In genomic region chr10:127216284-127216683, GRCh38 we compare ENCODE assay signal across 1 cellular context.
TF ChIP-seq lines count a peak whose summit lies in the region.

No MANE protein-coding gene starts in this region.

TF ChIP-seq in SK-N-SH treated with all-trans-retinoic acid at 6 μM for 48 hours, 23 proteins besides CTCF, POLR2A, EP300 and RAD21 (continued from another document):
- TF ChIP-seq, protein P1, sequence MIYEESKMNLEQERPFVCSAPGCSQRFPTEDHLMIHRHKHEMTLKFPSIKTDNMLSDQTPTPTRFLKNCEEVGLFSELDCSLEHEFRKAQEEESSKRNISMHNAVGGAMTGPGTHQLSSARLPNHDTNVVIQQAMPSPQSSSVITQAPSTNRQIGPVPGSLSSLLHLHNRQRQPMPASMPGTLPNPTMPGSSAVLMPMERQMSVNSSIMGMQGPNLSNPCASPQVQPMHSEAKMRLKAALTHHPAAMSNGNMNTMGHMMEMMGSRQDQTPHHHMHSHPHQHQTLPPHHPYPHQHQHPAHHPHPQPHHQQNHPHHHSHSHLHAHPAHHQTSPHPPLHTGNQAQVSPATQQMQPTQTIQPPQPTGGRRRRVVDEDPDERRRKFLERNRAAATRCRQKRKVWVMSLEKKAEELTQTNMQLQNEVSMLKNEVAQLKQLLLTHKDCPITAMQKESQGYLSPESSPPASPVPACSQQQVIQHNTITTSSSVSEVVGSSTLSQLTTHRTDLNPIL (CRISPR knock-in tag; IDR thresholded peaks at IDR 0.05; ENCODE audit: low read depth), result no peak
- no peak for TF ChIP-seq ZC3H10 (CRISPR knock-in tag; IDR thresholded peaks at IDR 0.05)
- TF ChIP-seq POU6F1 (CRISPR knock-in tag; IDR thresholded peaks at IDR 0.05; ENCODE audit: borderline replicate concordance, low read depth), result no peak
- no peak for TF ChIP-seq GLIS3 (CRISPR knock-in tag; IDR thresholded peaks at IDR 0.05)
- no peak for TF ChIP-seq ZNF8 (CRISPR knock-in tag; IDR thresholded peaks at IDR 0.05)
